Comparison of ENCODE assay signal across 24 cellular contexts in the genomic region with DNA sequence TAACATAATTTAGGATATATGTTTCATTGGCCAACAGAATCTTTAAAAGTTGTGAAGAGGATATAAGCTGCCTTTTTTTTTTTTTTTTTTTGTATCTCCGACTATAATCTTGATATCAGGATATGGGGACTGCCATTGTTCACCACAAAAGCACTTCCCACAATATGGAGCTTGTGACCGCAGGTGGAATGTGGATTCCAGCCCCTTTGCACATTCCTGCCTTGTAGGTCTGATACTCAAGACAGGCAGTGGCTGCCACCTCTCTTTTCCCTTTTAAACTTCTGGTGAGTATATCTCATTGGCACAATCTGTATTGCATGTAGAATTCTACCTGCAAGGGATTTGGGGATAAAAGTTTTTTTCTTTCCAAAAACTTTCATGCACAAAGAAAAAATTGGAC.
"Had no signal": no experiment of that assay in that cellular context is flagged by ENCODE, and none has a peak within 500 bp of the region (broad histone marks: within the 10 kb centered on the region; RNA-seq: fewer than 3 reads in every experiment).

No MANE protein-coding gene starts in this region.

- H3K27ac Mint-ChIP-seq: effector memory CD8-positive, alpha-beta T cell; endodermal cell; naive thymus-derived CD4-positive, alpha-beta T cell had no signal

- H3K4me1 Mint-ChIP-seq: naive thymus-derived CD4-positive, alpha-beta T cell had no signal

- H3K4me1 ChIP-seq: esophagus squamous epithelium, gastrocnemius medialis, heart right ventricle, left lung, lower lobe of right lung had no signal

- H3K36me3 ChIP-seq: esophagus squamous epithelium, gastrocnemius medialis, heart right ventricle, left lung, lower lobe of right lung had no signal

- H3K27me3 ChIP-seq: esophagus squamous epithelium, gastrocnemius medialis, heart right ventricle, left lung had no signal

- H3K36me3 Mint-ChIP-seq: naive thymus-derived CD4-positive, alpha-beta T cell had no signal

- H3K27ac ChIP-seq: coronary artery, dorsolateral prefrontal cortex, epithelial cell of prostate, esophagus squamous epithelium, gastrocnemius medialis, heart right ventricle, left lung, lower lobe of right lung had no signal

- H3K4me3 ChIP-seq: coronary artery, dorsolateral prefrontal cortex, esophagus squamous epithelium, gastrocnemius medialis, heart right ventricle, left lung, lower lobe of right lung had no signal

- H3K4me3 Mint-ChIP-seq: effector memory CD8-positive, alpha-beta T cell; endodermal cell; naive thymus-derived CD4-positive, alpha-beta T cell had no signal

- ATAC-seq: effector memory CD8-positive, alpha-beta T cell; esophagus mucosa; gastrocnemius medialis; heart right ventricle; left cardiac atrium; left lung; left ventricle myocardium superior; lower lobe of right lung; naive thymus-derived CD4-positive, alpha-beta T cell had no signal

- DNase-seq: dermis blood vessel endothelial cell; dorsolateral prefrontal cortex; effector CD8-positive, alpha-beta T cell; effector memory CD8-positive, alpha-beta T cell; endodermal cell; erythroblast; esophagus squamous epithelium; foreskin fibroblast; foreskin melanocyte; gastrocnemius medialis; glutamatergic neuron; head of caudate nucleus; heart right ventricle; hippocampal formation; left cardiac atrium; left lung; left ventricle myocardium superior; lower lobe of right lung; mesenchymal stem cell; midbrain; naive thymus-derived CD4-positive, alpha-beta T cell had no signal

- H3K9me3 Mint-ChIP-seq: endodermal cell had no signal

- H3K27me3 Mint-ChIP-seq: effector memory CD8-positive, alpha-beta T cell; naive thymus-derived CD4-positive, alpha-beta T cell had no signal
